17 cellular contexts compared by ENCODE assay signal in genomic region chr9:137041134-137041533, GRCh38. TPM values are rescaled to one million over a fixed set of nuclear protein-coding genes. Genes with fewer than 3 reads are reported as not detected.
DNase-seq lines count a peak whose midpoint lies in the region; ATAC-seq and TF ChIP-seq lines count a peak whose summit lies in the region.
"Had no signal": no experiment of that assay in that cellular context is flagged by ENCODE, and none has a peak within 500 bp of the region (broad histone marks: within the 10 kb centered on the region; RNA-seq: fewer than 3 reads in every experiment).

No MANE protein-coding gene starts in this region.

- H3K4me1 Mint-ChIP-seq in osteocyte (ENCODE audit: unreplicated experiment) (peaks cover 9% of the 10 kb centered on the region), GM23338 (peaks cover 4% of the 10 kb centered on the region; the same call in 1 of the 3 replicates)

- H3K4me1 ChIP-seq in BLaER1 treated with 17β-estradiol and CSF1 and Interleukin-3, amounts not matched to agents 10 nM and 100 nM: peaks cover 54 to 88% (median 69%) of the 10 kb centered on the region in 10 experiments
- H3K4me1 ChIP-seq in suprapubic skin: peaks cover 19% of the 10 kb centered on the region
- H3K4me1 ChIP-seq in GM23338 (ENCODE audit: insufficient read depth): peaks cover 7% of the 10 kb centered on the region; the same call in 1 of the 2 replicates

- TF ChIP-seq POLR2A in suprapubic skin (IDR thresholded peaks at IDR 0.05): no peak

- no peak overlapping the region for H2AFZ ChIP-seq in GM23338

- peaks cover 0 to 21% (median 15%) of the 10 kb centered on the region in 11 experiments; a peak in 15 of 22 replicates for H3K27me3 ChIP-seq in BLaER1 treated with 17β-estradiol and CSF1 and Interleukin-3, amounts not matched to agents 10 nM and 100 nM
- H3K27me3 ChIP-seq in suprapubic skin (peaks cover 2% of the 10 kb centered on the region), GM23338 (ENCODE audit: insufficient read depth) (peaks cover 14% of the 10 kb centered on the region)

- TF ChIP-seq EP300 in suprapubic skin (IDR thresholded peaks at IDR 0.05): no peak

- H3K4me3 ChIP-seq in BLaER1 treated with 17β-estradiol and CSF1 and Interleukin-3, amounts not matched to agents 10 nM and 100 nM: peak overlapping the region in 5 of 10 experiments; percentile 6 to 59 (median 29); a peak in 9 of 20 replicates
- H3K4me3 ChIP-seq in suprapubic skin (peak overlapping the region; percentile 31), GM23338 (no peak overlapping the region)

- H3K4me3 Mint-ChIP-seq in osteocyte (ENCODE audit: unreplicated experiment): no peak overlapping the region
- H3K4me3 Mint-ChIP-seq in GM23338: no peak overlapping the region

- no peak for DNase-seq in left lobe of liver (ENCODE audit: low spot score)
- DNase-seq in suprapubic skin (ENCODE audit: low spot score in 2 of 2): no peak
- DNase-seq in osteocyte (ENCODE audit: extremely low spot score, unreplicated experiment): no peak
- DNase-seq in GM23338 (ENCODE audit: low spot score): no peak
- no peak for DNase-seq in kidney tubule cell (ENCODE audit: low spot score)
- DNase-seq: Caco-2, DMS53, H7, MM.1S, NCI-H187 treated with DMSO at 0.1 percent for 48 hours, NCI-H2171 treated with DMSO at 0.1 percent for 48 hours, NCI-H524, OCI-M1 had no signal

- TF ChIP-seq CTCF in VCaP (conservative IDR thresholded peaks at IDR 0.05) (no peak), suprapubic skin (IDR thresholded peaks at IDR 0.05) (no peak), osteocyte (IDR thresholded peaks at IDR 0.05) (no peak), GM23338 (conservative IDR thresholded peaks at IDR 0.05; ENCODE audit: low read depth in 2 of 2) (no peak)

- peaks cover 7% of the 10 kb centered on the region; the same call in 1 of the 2 replicates for H3K79me2 ChIP-seq in GM23338 (replicated peaks; ENCODE audit: insufficient read depth)

- peaks cover 3% of the 10 kb centered on the region for H3K36me3 Mint-ChIP-seq in osteocyte (ENCODE audit: unreplicated experiment)
- no peaks in the 10 kb centered on the region; the same call in 2 of the 3 replicates for H3K36me3 Mint-ChIP-seq in GM23338 (ENCODE audit: low read depth)

- ATAC-seq in left lobe of liver (peak; percentile 19), GM23338 (no peak)

- H3K27ac Mint-ChIP-seq in osteocyte (ENCODE audit: unreplicated experiment) (no peak overlapping the region), GM23338 (no peak overlapping the region)
- H3K27ac Mint-ChIP-seq: CD14-positive monocyte had no signal

- peaks cover 32 to 51% (median 43%) of the 10 kb centered on the region in 11 experiments for H3K36me3 ChIP-seq in BLaER1 treated with 17β-estradiol and CSF1 and Interleukin-3, amounts not matched to agents 10 nM and 100 nM
- H3K36me3 ChIP-seq in suprapubic skin (peaks cover 28% of the 10 kb centered on the region), GM23338 (ENCODE audit: insufficient read depth) (no peaks in the 10 kb centered on the region)

- H3K4me2 ChIP-seq in BLaER1 treated with 17β-estradiol and CSF1 and Interleukin-3, amounts not matched to agents 10 nM and 100 nM: peak overlapping the region; percentile 95 to 100 (median 99)
- H3K4me2 ChIP-seq in GM23338: no peak overlapping the region

- peak overlapping the region in 10 of 11 experiments; percentile 13 to 63 (median 50); a peak in 19 of 22 replicates for H3K9ac ChIP-seq in BLaER1 treated with 17β-estradiol and CSF1 and Interleukin-3, amounts not matched to agents 10 nM and 100 nM

- H3F3A ChIP-seq in GM23338 (replicated peaks; ENCODE audit: low read depth): no peaks in the 10 kb centered on the region

- H3K27ac ChIP-seq in BLaER1 treated with 17β-estradiol and CSF1 and Interleukin-3, amounts not matched to agents 10 nM and 100 nM: peak overlapping the region in 8 of 11 experiments; percentile 5 to 57 (median 32); a peak in 14 of 22 replicates
- H3K27ac ChIP-seq in VCaP (peak overlapping the region; percentile 11; the same call in 1 of the 2 replicates), suprapubic skin (no peak overlapping the region), GM23338 (ENCODE audit: low read depth) (no peak overlapping the region)

- WGBS in suprapubic skin: 71% methylated on average over 7 of the region's 16 CpGs

- peaks cover 46 to 95% (median 84%) of the 10 kb centered on the region in 11 experiments for H4K20me1 ChIP-seq in BLaER1 treated with 17β-estradiol and CSF1 and Interleukin-3, amounts not matched to agents 10 nM and 100 nM
- no peaks in the 10 kb centered on the region; the same call in 1 of the 2 replicates for H4K20me1 ChIP-seq in GM23338 (replicated peaks; ENCODE audit: insufficient read depth)

- no peaks in the 10 kb centered on the region for H3K9me3 ChIP-seq in BLaER1 treated with 17β-estradiol and CSF1 and Interleukin-3, amounts not matched to agents 10 nM and 100 nM (replicated peaks in 1 of 11)
- H3K9me3 ChIP-seq in suprapubic skin: no peaks in the 10 kb centered on the region
- H3K9me3 ChIP-seq: Caco-2 had no signal

- no peaks in the 10 kb centered on the region for H3K27me3 Mint-ChIP-seq in osteocyte (ENCODE audit: unreplicated experiment)
- peaks cover 15% of the 10 kb centered on the region for H3K27me3 Mint-ChIP-seq in GM23338 (ENCODE audit: insufficient read depth, low read depth, poor library complexity)

- H3K9me2 ChIP-seq in GM23338 (ENCODE audit: insufficient read depth): no peaks in the 10 kb centered on the region

- H3K9me3 Mint-ChIP-seq in osteocyte (ENCODE audit: unreplicated experiment) (no peaks in the 10 kb centered on the region), GM23338 (no peaks in the 10 kb centered on the region)

TF ChIP-seq in GM23338, 12 proteins besides CTCF, POLR2A, EP300 and RAD21 (continues in another document):
- TF ChIP-seq REST (IDR thresholded peaks at IDR 0.05; ENCODE audit: unreplicated experiment): no peak
- TF ChIP-seq ZNF331 (CRISPR knock-in tag; IDR thresholded peaks at IDR 0.05; ENCODE audit: low read depth): no peak
- no peak for TF ChIP-seq EZH2 (IDR thresholded peaks at IDR 0.05; ENCODE audit: low read depth, unreplicated experiment)
- TF ChIP-seq ZNF114 (CRISPR knock-in tag; IDR thresholded peaks at IDR 0.05): no peak
- no peak for TF ChIP-seq ETS1 (IDR thresholded peaks at IDR 0.05)
- no peak for TF ChIP-seq STAT1 (IDR thresholded peaks at IDR 0.05; ENCODE audit: unreplicated experiment)

RNA-seq across cellular contexts. Expression of gene NPDC1, which starts 4.8 kb away (rescaled TPM):
- total RNA-seq in left lobe of liver (16.6 TPM), suprapubic skin (10 to 100 TPM; 22.2 to 64.0 (median 47.3) TPM), osteocyte (84.4 and 91.0 TPM in 2 replicates)
- total RNA-seq in GM23338 (2014; rRNA removed; shearing (Covaris generic)): 26.2 and 34.3 TPM in 2 replicates
- 35.5 and 36.7 TPM in 2 replicates for polyA plus RNA-seq in GM23338 (2016; fragmentation: Nextera tagmentation; extraction: Ambion mirVana)

RNA-seq across cellular contexts. Expression of gene FUT7, which starts 9.2 kb away (rescaled TPM):
- total RNA-seq in left lobe of liver (0.08 TPM), suprapubic skin (under 1 TPM in 1 of 4 donors, not detected in 3; 0.72 TPM), osteocyte (0.13 TPM in 1 of 2 replicates, not detected in the other)
- not detected in 2 replicates for total RNA-seq in GM23338 (2014; rRNA removed; shearing (Covaris generic))
- not detected in 2 replicates for polyA plus RNA-seq in GM23338 (2016; fragmentation: Nextera tagmentation; extraction: Ambion mirVana)
- total RNA-seq: Caco-2, H7, SK-MEL-5 had no signal

RNA-seq across cellular contexts. Expression of gene ENTPD2, which starts 12.7 kb away (rescaled TPM):
- total RNA-seq in left lobe of liver: 1.7 TPM
- 10 to 100 TPM; 13.3 to 20.8 (median 16.7) TPM for total RNA-seq in suprapubic skin
- 0.46 TPM in 1 of 2 replicates, not detected in the other for total RNA-seq in osteocyte
- 1.1 and 1.9 TPM in 2 replicates for total RNA-seq in GM23338 (2014; rRNA removed; shearing (Covaris generic))
- 1.8 and 2.9 TPM in 2 replicates for polyA plus RNA-seq in GM23338 (2016; fragmentation: Nextera tagmentation; extraction: Ambion mirVana)
- total RNA-seq: H7, SK-MEL-5 had no signal
- polyA plus RNA-seq: CD14-positive monocyte had no signal

RNA-seq across cellular contexts. Expression of gene ABCA2, which starts 13.1 kb away (rescaled TPM):
- 61.2 TPM for total RNA-seq in left lobe of liver
- 10 to 100 TPM; 10.4 to 44.7 (median 33.4) TPM for total RNA-seq in suprapubic skin
- 47.6 and 55.1 TPM in 2 replicates for total RNA-seq in osteocyte
- 14.2 and 16.0 TPM in 2 replicates for total RNA-seq in GM23338 (2014; rRNA removed; shearing (Covaris generic))
- 5.6 and 7.0 TPM in 2 replicates for polyA plus RNA-seq in GM23338 (2016; fragmentation: Nextera tagmentation; extraction: Ambion mirVana)

RNA-seq across cellular contexts. Expression of gene SAPCD2, which starts 29.2 kb away (rescaled TPM):
- 0.15 TPM for total RNA-seq in left lobe of liver
- 10 to 100 TPM in 3 of 4 donors, 1 to 10 TPM in 1; 8.2 to 13.6 (median 13.3) TPM for total RNA-seq in suprapubic skin
- total RNA-seq in osteocyte: 3.1 and 3.4 TPM in 2 replicates
- total RNA-seq in GM23338 (2014; rRNA removed; shearing (Covaris generic)): 55.1 and 60.3 TPM in 2 replicates
- polyA plus RNA-seq in GM23338 (2016; fragmentation: Nextera tagmentation; extraction: Ambion mirVana): 13.4 and 14.5 TPM in 2 replicates

Comparison
In these comparisons a context has a peak if more than half of its experiments do, and no peak if none do; other contexts are left out.
1. H3K27ac ChIP-seq: peak in BLaER1 treated with 17β-estradiol and CSF1 and Interleukin-3, amounts not matched to agents 10 nM and 100 nM (8 of 11) and VCaP (single experiment); none in suprapubic skin (single experiment) and GM23338 (single experiment).